In genomic region chr3:152834354-152835310, GRCh38 we compare ENCODE assay signal across 1 cellular context.
TF ChIP-seq lines count a peak whose summit lies in the region.

Gene P2RY1 (plus strand): TSS chr3:152835131. CDS start chr3:152835783, 652 bp downstream.

TF ChIP-seq in GM12878, 131 proteins besides CTCF, POLR2A, EP300 and RAD21 (continued from another document):
- TF ChIP-seq PBX3 (IDR thresholded peaks at IDR 0.05; ENCODE audit: insufficient replicate concordance, low read depth, low read length) (peak; percentile 5), GATAD2B (conservative IDR thresholded peaks at IDR 0.05; ENCODE audit: low read depth) (no peak), DPF2 (IDR thresholded peaks at IDR 0.05) (no peak), YY1 (IDR thresholded peaks at IDR 0.05; ENCODE audit: low read depth, low read length) (peak; percentile 49; the same call in 1 of the 2 replicates), EGR1 (IDR thresholded peaks at IDR 0.05; ENCODE audit: borderline replicate concordance in 1 of 2, low read depth in 2 of 2, low read length in 2 of 2) (peak in 1 of 2 experiments; percentile 32; a peak in 1 of 3 replicates), TARDBP (IDR thresholded peaks at IDR 0.05; ENCODE audit: borderline replicate concordance) (no peak), BHLHE40 (IDR thresholded peaks at IDR 0.05; ENCODE audit: borderline replicate concordance in 1 of 2, low read depth in 2 of 2, low read length in 1 of 2) (peak; percentile 62 to 64; a peak in 3 of 4 replicates), PML (IDR thresholded peaks at IDR 0.05; ENCODE audit: low read length) (peak; percentile 24; the same call in 1 of the 2 replicates)
- TF ChIP-seq, protein P1, sequence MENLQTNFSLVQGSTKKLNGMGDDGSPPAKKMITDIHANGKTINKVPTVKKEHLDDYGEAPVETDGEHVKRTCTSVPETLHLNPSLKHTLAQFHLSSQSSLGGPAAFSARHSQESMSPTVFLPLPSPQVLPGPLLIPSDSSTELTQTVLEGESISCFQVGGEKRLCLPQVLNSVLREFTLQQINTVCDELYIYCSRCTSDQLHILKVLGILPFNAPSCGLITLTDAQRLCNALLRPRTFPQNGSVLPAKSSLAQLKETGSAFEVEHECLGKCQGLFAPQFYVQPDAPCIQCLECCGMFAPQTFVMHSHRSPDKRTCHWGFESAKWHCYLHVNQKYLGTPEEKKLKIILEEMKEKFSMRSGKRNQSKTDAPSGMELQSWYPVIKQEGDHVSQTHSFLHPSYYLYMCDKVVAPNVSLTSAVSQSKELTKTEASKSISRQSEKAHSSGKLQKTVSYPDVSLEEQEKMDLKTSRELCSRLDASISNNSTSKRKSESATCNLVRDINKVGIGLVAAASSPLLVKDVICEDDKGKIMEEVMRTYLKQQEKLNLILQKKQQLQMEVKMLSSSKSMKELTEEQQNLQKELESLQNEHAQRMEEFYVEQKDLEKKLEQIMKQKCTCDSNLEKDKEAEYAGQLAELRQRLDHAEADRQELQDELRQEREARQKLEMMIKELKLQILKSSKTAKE (IDR thresholded peaks at IDR 0.05; ENCODE audit: low read depth, poor library complexity, severe bottlenecking), result no peak
